ENCODE assay signal across 14 cellular contexts in genomic region chr9:27340876-27341540, GRCh38. TPM values are rescaled to one million over a fixed set of nuclear protein-coding genes. Genes with fewer than 3 reads are reported as not detected.
DNase-seq lines count a peak whose midpoint lies in the region; ATAC-seq and TF ChIP-seq lines count a peak whose summit lies in the region.
"Had no signal": no experiment of that assay in that cellular context is flagged by ENCODE, and none has a peak within 500 bp of the region (broad histone marks: within the 10 kb centered on the region; RNA-seq: fewer than 3 reads in every experiment).

No MANE protein-coding gene starts in this region.

- no peak overlapping the region for H3K4me3 ChIP-seq in right cardiac atrium (ENCODE audit: low read length)
- no peak overlapping the region for H3K4me3 ChIP-seq in hepatocyte
- no peak overlapping the region for H3K4me3 ChIP-seq in psoas muscle
- H3K4me3 ChIP-seq: A549, heart right ventricle had no signal

- DNase-seq in left ventricle myocardium superior = no peak
- DNase-seq in right cardiac atrium = no peak
- no peak for DNase-seq in hepatocyte (ENCODE audit: low spot score)
- no peak for DNase-seq in psoas muscle
- no peak for DNase-seq in NCI-H510A treated with DMSO at 0.1 percent for 48 hours (lab: John Stamatoyannopoulos, UW)
- DNase-seq in stimulated activated CD4-positive, alpha-beta T cell treated with anti-CD3 and anti-CD28 coated beads, Interleukin-4, amount 100 ng/mL, for 24 hours = no peak
- no peak for DNase-seq in Calu3
- DNase-seq: effector memory CD8-positive, alpha-beta T cell; heart right ventricle; NCI-H1048 had no signal

- no peaks in the 10 kb centered on the region for H3K27me3 Mint-ChIP-seq in Calu3 (ENCODE audit: unreplicated experiment)
- H3K27me3 Mint-ChIP-seq: effector memory CD8-positive, alpha-beta T cell had no signal

- intact Hi-C loops in left ventricle myocardium superior (cut with micrococcal nuclease) = no loop called here
- intact Hi-C loops in right cardiac atrium (cut with DNase I) = no loop called here
- intact Hi-C loops in psoas muscle (cut with DNase I) = no loop called here
- intact Hi-C loops in Calu3 (cut with micrococcal nuclease; ENCODE audit: unreplicated experiment) = no loop called here

- H2AFZ ChIP-seq in hepatocyte = no peak overlapping the region

- CTCF ChIA-PET in Calu3 (lab: Charles Lee) = no interaction called here

- no peaks in the 10 kb centered on the region for H3K9me3 ChIP-seq in right cardiac atrium (ENCODE audit: control insufficient read depth, low read length)
- no peaks in the 10 kb centered on the region for H3K9me3 ChIP-seq in hepatocyte (ENCODE audit: low read depth)
- H3K9me3 ChIP-seq in psoas muscle = no peaks in the 10 kb centered on the region
- H3K9me3 ChIP-seq: A549, heart right ventricle had no signal

- BruUV-seq in Calu3 (replicated peaks; lab: Mats Ljungman, UMichigan) = no TSS peak

- H3K9me3 Mint-ChIP-seq in Calu3 (ENCODE audit: low read depth, unreplicated experiment) = no peaks in the 10 kb centered on the region
- H3K9me3 Mint-ChIP-seq: effector memory CD8-positive, alpha-beta T cell had no signal

- H3K79me2 ChIP-seq in hepatocyte = peaks cover 5% of the 10 kb centered on the region

- H3K27ac ChIP-seq in right cardiac atrium (ENCODE audit: low read length) = no peak overlapping the region
- peak overlapping the region; percentile 62 for H3K27ac ChIP-seq in hepatocyte
- peak overlapping the region; percentile 23 for H3K27ac ChIP-seq in psoas muscle
- H3K27ac ChIP-seq: A549 had no signal

- 69% methylated on average over 8 of the region's 8 CpGs for WGBS in right cardiac atrium
- 78% methylated on average over 8 of the region's 8 CpGs for WGBS in hepatocyte (ENCODE audit: low lambda C conversion rate, missing lambda C conversion rate)
- 58 to 70% (median 61%) methylated on average over 8 of the region's 8 CpGs for WGBS in psoas muscle, 3 donors

- peaks cover 11% of the 10 kb centered on the region for H3K4me1 ChIP-seq in right cardiac atrium (ENCODE audit: control insufficient read depth, insufficient read depth, low read length)
- H3K4me1 ChIP-seq in hepatocyte (ENCODE audit: insufficient read depth) = peaks cover 25% of the 10 kb centered on the region
- H3K4me1 ChIP-seq in psoas muscle = peaks cover 18% of the 10 kb centered on the region
- H3K4me1 ChIP-seq: A549 had no signal

- H3K9me2 ChIP-seq in hepatocyte (replicated peaks; ENCODE audit: insufficient read depth) = no peaks in the 10 kb centered on the region

- no peaks in the 10 kb centered on the region for H3K36me3 ChIP-seq in hepatocyte (replicated peaks; ENCODE audit: insufficient read depth, low read depth)
- H3K36me3 ChIP-seq in psoas muscle (ENCODE audit: insufficient read depth in 1 of 2, low read depth in 1 of 2) = no peaks in the 10 kb centered on the region
- H3K36me3 ChIP-seq: heart right ventricle had no signal

- no peaks in the 10 kb centered on the region for H4K20me1 ChIP-seq in hepatocyte (ENCODE audit: insufficient read depth, poor library complexity, severe bottlenecking)

- ATAC-seq in left ventricle myocardium superior (peak; percentile 38), right cardiac atrium (no peak), psoas muscle (no peak), GM19455 (IDR thresholded peaks at IDR 0.05; ENCODE audit: unreplicated experiment) (no peak)
- ATAC-seq: A549; effector memory CD8-positive, alpha-beta T cell had no signal

- H3K4me2 ChIP-seq in hepatocyte = no peak overlapping the region
- H3K4me2 ChIP-seq: A549 had no signal

- H3K4me3 Mint-ChIP-seq in Calu3 (ENCODE audit: low read depth, unreplicated experiment) = no peak overlapping the region
- H3K4me3 Mint-ChIP-seq: effector memory CD8-positive, alpha-beta T cell had no signal

- TF ChIP-seq CTCF in hepatocyte (IDR thresholded peaks at IDR 0.05; ENCODE audit: poor library complexity) (no peak), psoas muscle (IDR thresholded peaks at IDR 0.05) (no peak), Calu3 (IDR thresholded peaks at IDR 0.05; ENCODE audit: unreplicated experiment) (no peak)

- H3K27ac Mint-ChIP-seq in Calu3 (ENCODE audit: unreplicated experiment) = no peak overlapping the region
- H3K27ac Mint-ChIP-seq: effector memory CD8-positive, alpha-beta T cell had no signal

- H3K27me3 ChIP-seq in right cardiac atrium (ENCODE audit: control insufficient read depth, insufficient read depth) (no peaks in the 10 kb centered on the region), hepatocyte (no peaks in the 10 kb centered on the region), psoas muscle (ENCODE audit: insufficient read depth in 3 of 3, low read length in 2 of 3) (no peaks in the 10 kb centered on the region)
- H3K27me3 ChIP-seq: heart right ventricle had no signal

- H3K4me1 Mint-ChIP-seq in Calu3 (ENCODE audit: low read depth, unreplicated experiment) = peaks cover 15% of the 10 kb centered on the region

- H3K36me3 Mint-ChIP-seq in Calu3 (ENCODE audit: insufficient read depth, unreplicated experiment) = no peaks in the 10 kb centered on the region

RNA-seq across cellular contexts. Expression of gene EQTN, which starts 44.1 kb away (rescaled TPM):
- not detected for total RNA-seq in left ventricle myocardium superior
- total RNA-seq in right cardiac atrium = not detected
- polyA plus RNA-seq in right cardiac atrium = not detected
- total RNA-seq in hepatocyte = 1.1 TPM in 1 of 2 replicates, not detected in the other
- not detected in 2 replicates for polyA plus RNA-seq in hepatocyte
- not detected for total RNA-seq in psoas muscle
- polyA plus RNA-seq in psoas muscle = not detected
- not detected in 2 replicates for total RNA-seq in Calu3 (2022)
- total RNA-seq: heart right ventricle, lung microvascular endothelial cell, NCI-H460 had no signal
- polyA plus RNA-seq: A549, heart right ventricle had no signal
